ENCODE assay signal across 14 cellular contexts in the genomic region with DNA sequence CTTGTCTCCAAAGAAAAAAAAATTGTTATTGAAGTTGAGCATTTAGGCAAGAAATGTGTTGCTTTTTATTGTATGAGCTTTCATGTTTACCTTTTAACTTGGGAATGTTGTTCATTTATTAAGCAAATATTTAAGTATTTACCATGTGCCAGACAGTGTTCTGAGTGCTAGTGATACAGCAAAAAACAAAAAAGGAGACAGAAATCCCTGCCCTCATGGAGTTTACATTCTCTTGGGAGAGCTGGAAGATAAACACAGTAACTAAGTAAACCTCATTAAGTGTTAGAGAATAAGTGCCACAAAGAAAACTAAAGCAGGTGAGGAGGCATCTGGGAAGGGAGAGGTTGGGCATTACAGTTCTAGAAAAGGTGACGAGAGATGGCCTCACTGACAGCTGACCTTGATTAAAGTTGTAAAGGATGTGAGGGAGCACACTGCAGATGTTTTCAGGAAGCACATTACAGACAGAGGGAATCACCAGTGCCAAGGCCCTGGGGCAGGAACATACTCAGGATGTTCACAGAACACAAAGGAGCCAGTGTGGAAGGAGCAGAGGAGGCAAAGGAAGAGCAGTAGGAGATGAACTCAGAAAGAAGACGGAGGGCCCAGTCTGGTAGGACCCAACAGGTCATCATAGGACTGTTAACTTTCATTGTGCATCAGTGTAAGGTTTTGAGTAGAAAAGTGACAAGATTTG. TPM values are rescaled to one million over a fixed set of nuclear protein-coding genes. Genes with fewer than 3 reads are reported as not detected.
DNase-seq lines count a peak whose midpoint lies in the region; ATAC-seq and TF ChIP-seq lines count a peak whose summit lies in the region.
"Had no signal": no experiment of that assay in that cellular context is flagged by ENCODE, and none has a peak within 500 bp of the region (broad histone marks: within the 10 kb centered on the region; RNA-seq: fewer than 3 reads in every experiment).

No MANE protein-coding gene starts in this region.

- DNase-seq in activated T-cell treated with anti-CD3 and anti-CD28 coated beads, Interleukin-2, amount 50 U/mL, for 24 hours = no peak
- DNase-seq in activated T-cell treated with anti-CD3 and anti-CD28 coated beads, Interleukin-2, amount 50 U/mL, for 48 hours = no peak
- DNase-seq in T-helper 17 cell (no peak), NCI-H345 (lab: John Stamatoyannopoulos, UW) (no peak), globus pallidus (ENCODE audit: low spot score) (no peak)
- no peak for DNase-seq in stimulated activated effector memory CD8-positive, alpha-beta T cell treated with anti-CD3 and anti-CD28 coated beads, Interleukin-12 subunit alpha, Interleukin-12 subunit beta, amount 100 ng/mL, for 72 hours (ENCODE audit: low spot score in 2 of 2)
- DNase-seq: 8988T; ACHN; CD4-positive, CD25-positive, alpha-beta regulatory T cell; DMS79; GM23248 had no signal

- H3K9me3 Mint-ChIP-seq in activated T-cell treated with anti-CD3 and anti-CD28 coated beads, Interleukin-2, amount 50 U/mL, for 24 hours = no peaks in the 10 kb centered on the region
- no peaks in the 10 kb centered on the region for H3K9me3 Mint-ChIP-seq in stimulated activated effector memory CD8-positive, alpha-beta T cell treated with anti-CD3 and anti-CD28 coated beads, Interleukin-12 subunit alpha, Interleukin-12 subunit beta, amount 100 ng/mL, for 72 hours
- H3K9me3 Mint-ChIP-seq: CD4-positive, CD25-positive, alpha-beta regulatory T cell had no signal

- H3K27ac Mint-ChIP-seq in activated T-cell treated with anti-CD3 and anti-CD28 coated beads, Interleukin-2, amount 50 U/mL, for 24 hours = peak overlapping the region; percentile 15
- peak overlapping the region; percentile 5 for H3K27ac Mint-ChIP-seq in T-helper 17 cell
- H3K27ac Mint-ChIP-seq in stimulated activated effector memory CD8-positive, alpha-beta T cell treated with anti-CD3 and anti-CD28 coated beads, Interleukin-12 subunit alpha, Interleukin-12 subunit beta, amount 100 ng/mL, for 72 hours = peak overlapping the region; percentile 55

- H3K27me3 Mint-ChIP-seq in activated T-cell treated with anti-CD3 and anti-CD28 coated beads, Interleukin-2, amount 50 U/mL, for 24 hours = no peaks in the 10 kb centered on the region
- H3K27me3 Mint-ChIP-seq in T-helper 17 cell = no peaks in the 10 kb centered on the region
- H3K27me3 Mint-ChIP-seq: CD4-positive, CD25-positive, alpha-beta regulatory T cell had no signal

- H3K4me1 ChIP-seq in HEK293 (ENCODE audit: control insufficient read depth, insufficient read depth, low read length) = no peaks in the 10 kb centered on the region
- H3K4me1 ChIP-seq: BLaER1 treated with 17β-estradiol and CSF1 and Interleukin-3, amounts not matched to agents 10 nM and 100 nM had no signal

- TF ChIP-seq CTCF in HEK293 (tag by site-specific recombination; IDR thresholded peaks at IDR 0.05) = no peak

- no peaks in the 10 kb centered on the region for H3K4me1 Mint-ChIP-seq in activated T-cell treated with anti-CD3 and anti-CD28 coated beads, Interleukin-2, amount 50 U/mL, for 24 hours (ENCODE audit: low read depth)
- H3K4me1 Mint-ChIP-seq in T-helper 17 cell = peaks cover 24% of the 10 kb centered on the region
- peaks cover 12% of the 10 kb centered on the region for H3K4me1 Mint-ChIP-seq in stimulated activated effector memory CD8-positive, alpha-beta T cell treated with anti-CD3 and anti-CD28 coated beads, Interleukin-12 subunit alpha, Interleukin-12 subunit beta, amount 100 ng/mL, for 72 hours

- peaks cover 95% of the 10 kb centered on the region for H3K36me3 Mint-ChIP-seq in activated T-cell treated with anti-CD3 and anti-CD28 coated beads, Interleukin-2, amount 50 U/mL, for 24 hours (ENCODE audit: low read depth)
- H3K36me3 Mint-ChIP-seq in T-helper 17 cell (ENCODE audit: low read depth) = peaks cover 35% of the 10 kb centered on the region
- H3K36me3 Mint-ChIP-seq in stimulated activated effector memory CD8-positive, alpha-beta T cell treated with anti-CD3 and anti-CD28 coated beads, Interleukin-12 subunit alpha, Interleukin-12 subunit beta, amount 100 ng/mL, for 72 hours = peaks cover 95% of the 10 kb centered on the region

- no peak overlapping the region for H3K4me3 ChIP-seq in HEK293 (ENCODE audit: low read depth, low read length)
- H3K4me3 ChIP-seq: BLaER1 treated with 17β-estradiol and CSF1 and Interleukin-3, amounts not matched to agents 10 nM and 100 nM; GM23248 had no signal

- no peak for ATAC-seq in T-helper 17 cell
- ATAC-seq in stimulated activated effector memory CD8-positive, alpha-beta T cell treated with anti-CD3 and anti-CD28 coated beads, Interleukin-12 subunit alpha, Interleukin-12 subunit beta, amount 100 ng/mL, for 72 hours = no peak
- ATAC-seq: HCT116 had no signal

- H3K36me3 ChIP-seq in HEK293 (ENCODE audit: control insufficient read depth in 2 of 2, insufficient read depth in 1 of 2, low read length in 2 of 2) = peaks cover 23 to 97% of the 10 kb centered on the region in 2 experiments

- CTCF ChIA-PET in HEK293 (lab: Yijun Ruan, JAX) = no interaction called here

- H3K4me3 Mint-ChIP-seq in activated T-cell treated with anti-CD3 and anti-CD28 coated beads, Interleukin-2, amount 50 U/mL, for 24 hours = no peak overlapping the region
- H3K4me3 Mint-ChIP-seq in T-helper 17 cell = no peak overlapping the region
- no peak overlapping the region for H3K4me3 Mint-ChIP-seq in stimulated activated effector memory CD8-positive, alpha-beta T cell treated with anti-CD3 and anti-CD28 coated beads, Interleukin-12 subunit alpha, Interleukin-12 subunit beta, amount 100 ng/mL, for 72 hours
- H3K4me3 Mint-ChIP-seq: CD4-positive, CD25-positive, alpha-beta regulatory T cell had no signal

- H3K9me3 ChIP-seq in HEK293 (ENCODE audit: control insufficient read depth, insufficient read depth, low read depth, low read length) (no peaks in the 10 kb centered on the region), T-helper 17 cell (ENCODE audit: control insufficient read depth, low read length, poor library complexity, severe bottlenecking) (no peaks in the 10 kb centered on the region)
- H3K9me3 ChIP-seq: BLaER1 treated with 17β-estradiol and CSF1 and Interleukin-3, amounts not matched to agents 10 nM and 100 nM had no signal

- POLR2A ChIA-PET in HEK293 (lab: Yijun Ruan, JAX) = no interaction called here

- H3K27ac ChIP-seq in HEK293 (ENCODE audit: extremely low read depth, low read depth, low read length) = no peak overlapping the region
- H3K27ac ChIP-seq: BLaER1 treated with 17β-estradiol and CSF1 and Interleukin-3, amounts not matched to agents 10 nM and 100 nM; GM23248 had no signal

TF ChIP-seq in HEK293, 187 proteins besides CTCF, POLR2A, EP300 and RAD21:
- TF ChIP-seq ZNF48 (tag by site-specific recombination; IDR thresholded peaks at IDR 0.05) (no peak), ZNF623 (tag by site-specific recombination; IDR thresholded peaks at IDR 0.05) (peak; percentile 74)

RNA-seq across cellular contexts. Expression of a gene that starts 33.5 kb away (rescaled TPM):
- total RNA-seq in T-helper 17 cell = 10 to 100 TPM; 53.7 to 59.2 TPM

Comparison
In these comparisons a context has a peak if more than half of its experiments do, and no peak if none do; other contexts are left out.
1. H3K27ac Mint-ChIP-seq: peak in every context shown above with its lines; median percentile 55 in stimulated activated effector memory CD8-positive, alpha-beta T cell treated with anti-CD3 and anti-CD28 coated beads, Interleukin-12 subunit alpha, Interleukin-12 subunit beta, amount 100 ng/mL, for 72 hours; 15 in activated T-cell treated with anti-CD3 and anti-CD28 coated beads, Interleukin-2, amount 50 U/mL, for 24 hours; 5 in T-helper 17 cell.